Comparison of ENCODE assay signal across 16 cellular contexts in the genomic region with DNA sequence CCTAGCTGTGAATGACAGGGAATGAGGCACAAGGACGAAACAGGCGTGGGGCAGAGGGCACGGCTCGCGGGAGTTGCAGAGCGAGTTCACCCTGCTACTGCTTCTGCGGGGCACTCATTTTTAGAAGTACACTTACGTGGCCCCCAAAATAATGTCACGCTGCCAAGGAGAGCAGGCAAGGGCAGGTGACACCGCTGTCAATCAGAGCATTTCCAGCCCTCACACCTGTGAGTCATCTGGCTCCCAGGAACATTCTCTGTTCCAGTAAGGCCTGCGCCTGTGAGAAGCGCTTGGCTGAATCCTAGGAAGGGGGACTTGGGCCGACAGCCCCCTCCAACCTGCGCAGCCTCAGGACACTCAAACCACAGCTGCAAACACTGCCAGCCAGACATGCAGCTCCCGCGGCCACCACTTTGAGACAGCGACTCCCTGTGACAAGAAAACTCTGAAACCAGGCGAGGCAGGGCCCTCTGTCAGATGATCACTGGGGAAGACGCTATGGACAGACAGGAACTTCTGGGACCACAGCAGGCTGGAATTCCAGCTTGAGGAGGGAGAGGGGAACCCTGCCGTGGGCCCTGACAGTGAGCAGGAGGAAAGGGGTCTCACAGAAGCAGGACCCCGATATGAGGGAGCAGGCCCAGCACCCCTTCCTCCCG. TPM values are rescaled to one million over a fixed set of nuclear protein-coding genes. Genes with fewer than 3 reads are reported as not detected.
DNase-seq lines count a peak whose midpoint lies in the region; ATAC-seq and TF ChIP-seq lines count a peak whose summit lies in the region.
"Had no signal": no experiment of that assay in that cellular context is flagged by ENCODE, and none has a peak within 500 bp of the region (broad histone marks: within the 10 kb centered on the region; RNA-seq: fewer than 3 reads in every experiment).

No MANE protein-coding gene starts in this region.

- ATAC-seq in activated T-helper 17 cell treated with anti-CD3 and anti-CD28 coated beads, Interleukin-2, amount 50 U/mL, for 72 hours (replicated peaks): no peak
- ATAC-seq in heart left ventricle (peak; percentile 17 to 63 (median 40)), HG03039 (IDR thresholded peaks at IDR 0.05; ENCODE audit: unreplicated experiment) (no peak)
- no peak for ATAC-seq in naive thymus-derived CD8-positive, alpha-beta T cell
- ATAC-seq: natural killer cell treated with Interleukin-12 subunit alpha and Interleukin-12 subunit beta and Interleukin-15 and Interleukin-18, amount 100 ng/mL, for 72 hours had no signal

- DNase-seq in CD14-positive monocyte (ENCODE audit: low spot score) (no peak), heart left ventricle (peak in 1 of 5 donors; percentile 57), nucleus accumbens (lab: John Stamatoyannopoulos, UW) (peak in 30 of 56 donors; percentile 5 to 74 (median 30)), NCI-H1417 treated with DMSO at 0.1 percent for 48 hours (lab: John Stamatoyannopoulos, UW) (no peak)
- DNase-seq in naive thymus-derived CD8-positive, alpha-beta T cell: no peak
- no peak for DNase-seq in activated effector memory CD4-positive, alpha-beta T cell treated with Interleukin-2 at 50 U/mL for 16 hours
- DNase-seq: activated gamma-delta T cell treated with Interleukin-2 at 50 U/mL for 16 hours; Calu3; GM23248; right lobe of liver; stimulated activated naive CD4-positive, alpha-beta T cell had no signal

- H3K4me3 ChIP-seq in heart left ventricle: no peak overlapping the region
- H3K4me3 ChIP-seq: GM23248, right lobe of liver, SJSA1 had no signal

- H3K27ac Mint-ChIP-seq in CD14-positive monocyte: peak overlapping the region in 5 of 7 donors; percentile 18 to 85 (median 78)
- H3K27ac Mint-ChIP-seq in activated T-helper 17 cell treated with anti-CD3 and anti-CD28 coated beads, Interleukin-2, amount 50 U/mL, for 72 hours: peak overlapping the region; percentile 22
- H3K27ac Mint-ChIP-seq in naive thymus-derived CD8-positive, alpha-beta T cell: peak overlapping the region in 2 of 10 donors; percentile 20 to 33

- 59 to 66% (median 62%) methylated on average over 20 to 22 of the region's 22 CpGs for WGBS in heart left ventricle, 4 donors

- peaks cover 24 to 47% of the 10 kb centered on the region in 2 donors for H3K36me3 Mint-ChIP-seq in CD14-positive monocyte
- H3K36me3 Mint-ChIP-seq in activated T-helper 17 cell treated with anti-CD3 and anti-CD28 coated beads, Interleukin-2, amount 50 U/mL, for 72 hours (ENCODE audit: low read depth): peaks cover 64% of the 10 kb centered on the region
- H3K36me3 Mint-ChIP-seq in naive thymus-derived CD8-positive, alpha-beta T cell: peaks cover 0 to 16% (median 0%) of the 10 kb centered on the region in 3 donors
- H3K36me3 Mint-ChIP-seq: natural killer cell treated with Interleukin-12 subunit alpha and Interleukin-12 subunit beta and Interleukin-15 and Interleukin-18, amount 100 ng/mL, for 72 hours had no signal

- POLR2A ChIA-PET in naive thymus-derived CD8-positive, alpha-beta T cell (lab: Charles Lee): interaction anchor here (0.6 kb wide), 1 partner anchor 62 kb away, joined by 3 read pairs; no protein-coding TSS in a partner anchor

- no peaks in the 10 kb centered on the region for H3K27me3 Mint-ChIP-seq in CD14-positive monocyte (ENCODE audit: low read depth in 3 of 3)
- H3K27me3 Mint-ChIP-seq in activated T-helper 17 cell treated with anti-CD3 and anti-CD28 coated beads, Interleukin-2, amount 50 U/mL, for 72 hours: no peaks in the 10 kb centered on the region
- H3K27me3 Mint-ChIP-seq in naive thymus-derived CD8-positive, alpha-beta T cell: no peaks in the 10 kb centered on the region
- H3K27me3 Mint-ChIP-seq: brain; natural killer cell treated with Interleukin-12 subunit alpha and Interleukin-12 subunit beta and Interleukin-15 and Interleukin-18, amount 100 ng/mL, for 72 hours had no signal

- intact Hi-C loops in CD14-positive monocyte (cut with micrococcal nuclease) (no loop called here), heart left ventricle (cut with DNase I) (no loop called here)

- H3K9me3 ChIP-seq in heart left ventricle: no peaks in the 10 kb centered on the region
- H3K9me3 ChIP-seq: right lobe of liver, SJSA1 had no signal

- no peak for TF ChIP-seq POLR2A in heart left ventricle (IDR thresholded peaks at IDR 0.05)

- no peak for TF ChIP-seq CTCF in CD14-positive monocyte (IDR thresholded peaks at IDR 0.05)
- peak in 1 of 12 donors; percentile 4 for TF ChIP-seq CTCF in heart left ventricle (IDR thresholded peaks at IDR 0.05)

- H3K4me1 Mint-ChIP-seq in CD14-positive monocyte: peaks cover 6% of the 10 kb centered on the region
- peaks cover 12% of the 10 kb centered on the region for H3K4me1 Mint-ChIP-seq in activated T-helper 17 cell treated with anti-CD3 and anti-CD28 coated beads, Interleukin-2, amount 50 U/mL, for 72 hours
- H3K4me1 Mint-ChIP-seq in naive thymus-derived CD8-positive, alpha-beta T cell: peaks cover 24 to 44% (median 41%) of the 10 kb centered on the region in 4 donors

- peaks cover 0 to 11% (median 5%) of the 10 kb centered on the region in 9 donors for H3K36me3 ChIP-seq in heart left ventricle

- H3K9me3 Mint-ChIP-seq in CD14-positive monocyte: no peaks in the 10 kb centered on the region
- H3K9me3 Mint-ChIP-seq in activated T-helper 17 cell treated with anti-CD3 and anti-CD28 coated beads, Interleukin-2, amount 50 U/mL, for 72 hours: no peaks in the 10 kb centered on the region
- H3K9me3 Mint-ChIP-seq in naive thymus-derived CD8-positive, alpha-beta T cell: no peaks in the 10 kb centered on the region
- H3K9me3 Mint-ChIP-seq: natural killer cell treated with Interleukin-12 subunit alpha and Interleukin-12 subunit beta and Interleukin-15 and Interleukin-18, amount 100 ng/mL, for 72 hours had no signal

- peak overlapping the region in 2 of 12 donors; percentile 31 to 39 for H3K27ac ChIP-seq in heart left ventricle
- H3K27ac ChIP-seq: GM23248, right lobe of liver, SJSA1 had no signal

- no peak overlapping the region for H3K4me3 Mint-ChIP-seq in CD14-positive monocyte
- H3K4me3 Mint-ChIP-seq in activated T-helper 17 cell treated with anti-CD3 and anti-CD28 coated beads, Interleukin-2, amount 50 U/mL, for 72 hours: no peak overlapping the region
- H3K4me3 Mint-ChIP-seq in naive thymus-derived CD8-positive, alpha-beta T cell: no peak overlapping the region
- H3K4me3 Mint-ChIP-seq: brain; natural killer cell treated with Interleukin-12 subunit alpha and Interleukin-12 subunit beta and Interleukin-15 and Interleukin-18, amount 100 ng/mL, for 72 hours had no signal

- H3K27me3 ChIP-seq in heart left ventricle: no peaks in the 10 kb centered on the region
- H3K27me3 ChIP-seq: right lobe of liver, SJSA1 had no signal

- H3K4me1 ChIP-seq in heart left ventricle: peaks cover 5 to 61% (median 25%) of the 10 kb centered on the region in 12 donors
- H3K4me1 ChIP-seq: SJSA1 had no signal

RNA-seq across cellular contexts. Expression of gene DOT1L, which starts 12.7 kb away (rescaled TPM):
- polyA plus RNA-seq in CD14-positive monocyte (under 1 TPM; 0.32 to 0.75 TPM), heart left ventricle (10 to 100 TPM in 1 of 2 donors, 1 to 10 TPM in 1; 5.7 to 22.4 TPM)
- 100 to 1,000 TPM in 1 of 2 donors, 10 to 100 TPM in 1; 76.6 to 114 TPM for total RNA-seq in activated T-helper 17 cell treated with anti-CD3 and anti-CD28 coated beads, Interleukin-2, amount 50 U/mL, for 72 hours
- total RNA-seq in heart left ventricle: 10 to 100 TPM in 6 of 9 donors, 1 to 10 TPM in 3; 5.2 to 24.0 (median 10.8) TPM
- 10 to 100 TPM; 24.5 to 28.5 TPM for total RNA-seq in naive thymus-derived CD8-positive, alpha-beta T cell
- 1 to 10 TPM in 1 of 3 donors, under 1 TPM in 2; 0.30 to 1.0 (median 0.62) TPM for polyA plus RNA-seq in naive thymus-derived CD8-positive, alpha-beta T cell

RNA-seq across cellular contexts. Expression of gene AP3D1, which starts 25.1 kb away (rescaled TPM):
- polyA plus RNA-seq in CD14-positive monocyte: 10 to 100 TPM in 1 of 2 donors, 1 to 10 TPM in 1; 9.6 to 12.4 TPM
- 100 to 1,000 TPM in 1 of 2 donors, 10 to 100 TPM in 1; 83.6 to 108 TPM for total RNA-seq in activated T-helper 17 cell treated with anti-CD3 and anti-CD28 coated beads, Interleukin-2, amount 50 U/mL, for 72 hours
- 100 to 1,000 TPM in 5 of 9 donors, 10 to 100 TPM in 4; 63.1 to 116 (median 103) TPM for total RNA-seq in heart left ventricle
- polyA plus RNA-seq in heart left ventricle: 100 to 1,000 TPM in 1 of 2 donors, 10 to 100 TPM in 1; 66.3 to 124 TPM
- 10 to 100 TPM; 71.3 to 83.2 TPM for total RNA-seq in naive thymus-derived CD8-positive, alpha-beta T cell
- 10 to 100 TPM; 12.8 to 45.0 (median 13.6) TPM for polyA plus RNA-seq in naive thymus-derived CD8-positive, alpha-beta T cell

RNA-seq across cellular contexts. Expression of gene PLEKHJ1, which starts 59.7 kb away (rescaled TPM):
- polyA plus RNA-seq in CD14-positive monocyte (10 to 100 TPM; 62.1 to 69.0 TPM), heart left ventricle (10 to 100 TPM; 80.9 to 89.7 TPM)
- total RNA-seq in activated T-helper 17 cell treated with anti-CD3 and anti-CD28 coated beads, Interleukin-2, amount 50 U/mL, for 72 hours: 10 to 100 TPM; 45.8 to 74.8 TPM
- total RNA-seq in heart left ventricle: 10 to 100 TPM; 44.6 to 63.2 (median 46.5) TPM
- 10 to 100 TPM; 56.7 to 59.8 TPM for total RNA-seq in naive thymus-derived CD8-positive, alpha-beta T cell
- 100 to 1,000 TPM in 2 of 3 donors, 10 to 100 TPM in 1; 85.2 to 106 (median 101) TPM for polyA plus RNA-seq in naive thymus-derived CD8-positive, alpha-beta T cell

Comparison
In these comparisons a context has a peak if more than half of its experiments do, and no peak if none do; other contexts are left out.
1. DNase-seq: peak in nucleus accumbens (30 of 56); none in CD14-positive monocyte (single experiment), naive thymus-derived CD8-positive, alpha-beta T cell (0 of 10), activated effector memory CD4-positive, alpha-beta T cell treated with Interleukin-2 at 50 U/mL for 16 hours (single experiment) and NCI-H1417 treated with DMSO at 0.1 percent for 48 hours (single experiment).
2. ATAC-seq: peak in heart left ventricle (4 of 4); none in activated T-helper 17 cell treated with anti-CD3 and anti-CD28 coated beads, Interleukin-2, amount 50 U/mL, for 72 hours (single experiment), naive thymus-derived CD8-positive, alpha-beta T cell (0 of 2) and HG03039 (single experiment).